8 cellular contexts compared by ENCODE assay signal in genomic region chrX:56726609-56727008, GRCh38. TPM values are rescaled to one million over a fixed set of nuclear protein-coding genes. Genes with fewer than 3 reads are reported as not detected.
A peak's percentile ranks its signal among the peaks of the same experiment; 100 is the strongest.
DNase-seq lines count a peak whose midpoint lies in the region; ATAC-seq, FAIRE-seq and TF ChIP-seq lines count a peak whose summit lies in the region.

No MANE protein-coding gene starts in this region.

- intact Hi-C loops in activated naive CD4-positive, alpha-beta T cell treated with anti-CD3 and anti-CD28 coated beads for 36 hours (cut with micrococcal nuclease): loop anchor here (1.0 to 5.0 kb wide), 6 partner anchors 264 to 508 kb away; partner anchors contain the start of gene KLF8
- intact Hi-C loops in left colon (cut with DNase I, micrococcal nuclease): no loop called here

- no peaks in the 10 kb centered on the region for H3K27me3 ChIP-seq in astrocyte (ENCODE audit: insufficient read depth, low read length)

- no peak overlapping the region for H3K27ac ChIP-seq in astrocyte (ENCODE audit: low read depth, low read length)

- peaks cover 4% of the 10 kb centered on the region for H3K9me3 Mint-ChIP-seq in activated naive CD4-positive, alpha-beta T cell treated with anti-CD3 and anti-CD28 coated beads for 36 hours
- H3K9me3 Mint-ChIP-seq in astrocyte (ENCODE audit: unreplicated experiment): no peaks in the 10 kb centered on the region

- H3K27ac Mint-ChIP-seq in activated naive CD4-positive, alpha-beta T cell treated with anti-CD3 and anti-CD28 coated beads for 36 hours: peak overlapping the region; percentile 1
- no peak overlapping the region for H3K27ac Mint-ChIP-seq in astrocyte (ENCODE audit: unreplicated experiment)

- ATAC-seq in HG02678 (IDR thresholded peaks at IDR 0.05; ENCODE audit: unreplicated experiment) (peak; percentile 38), left colon (peak; percentile 56), GM19023 (IDR thresholded peaks at IDR 0.05; ENCODE audit: unreplicated experiment) (no peak)

- H3K9me3 ChIP-seq in astrocyte (ENCODE audit: insufficient read depth, low read depth, low read length): no peaks in the 10 kb centered on the region

- peak; percentile 47 for TF ChIP-seq CTCF in astrocyte (IDR thresholded peaks at IDR 0.05; ENCODE audit: insufficient read depth, low read depth, low read length)

- peaks cover 2% of the 10 kb centered on the region for H3K36me3 Mint-ChIP-seq in activated naive CD4-positive, alpha-beta T cell treated with anti-CD3 and anti-CD28 coated beads for 36 hours (ENCODE audit: low read depth)
- no peaks in the 10 kb centered on the region for H3K36me3 Mint-ChIP-seq in astrocyte (ENCODE audit: low read depth, unreplicated experiment)

- peaks cover 13% of the 10 kb centered on the region for H3K4me1 Mint-ChIP-seq in activated naive CD4-positive, alpha-beta T cell treated with anti-CD3 and anti-CD28 coated beads for 36 hours (ENCODE audit: low read depth)
- no peaks in the 10 kb centered on the region for H3K4me1 Mint-ChIP-seq in astrocyte (ENCODE audit: low read depth, unreplicated experiment)

- H3K27me3 Mint-ChIP-seq in activated naive CD4-positive, alpha-beta T cell treated with anti-CD3 and anti-CD28 coated beads for 36 hours (ENCODE audit: low read depth): no peaks in the 10 kb centered on the region
- no peaks in the 10 kb centered on the region for H3K27me3 Mint-ChIP-seq in astrocyte (ENCODE audit: low read depth, unreplicated experiment)

- no peak overlapping the region for H3K9ac ChIP-seq in astrocyte (ENCODE audit: low read length)

- H3K4me2 ChIP-seq in astrocyte (ENCODE audit: low read length): no peak overlapping the region

- CTCF ChIA-PET in activated naive CD4-positive, alpha-beta T cell treated with anti-CD3 and anti-CD28 coated beads for 36 hours (lab: Charles Lee): interaction anchor here (0.7 to 4.1 kb wide), 9 partner anchors 61 to 498 kb away, joined by 3 to 56 read pairs (median 3); no protein-coding TSS in a partner anchor

- peak; percentile 34 for DNase-seq in activated naive CD4-positive, alpha-beta T cell treated with anti-CD3 and anti-CD28 coated beads for 36 hours
- DNase-seq in activated naive CD4-positive, alpha-beta T cell (lab: John Stamatoyannopoulos, UW): no peak
- DNase-seq in NCI-H345 (lab: John Stamatoyannopoulos, UW) (peak; percentile 35), astrocyte (ENCODE audit: low read depth) (peak; percentile 32), left colon (no peak)
- no peak for DNase-seq in activated effector memory CD4-positive, alpha-beta T cell treated with anti-CD3 and anti-CD28 coated beads, Interleukin-2, amount 50 U/mL, for 16 hours

- H3K4me3 ChIP-seq in astrocyte (ENCODE audit: insufficient read depth, low read depth, low read length): no peak overlapping the region

- peak; percentile 66 for FAIRE-seq in astrocyte (lab: Jason Lieb, UNC)

- no peaks in the 10 kb centered on the region for H3K36me3 ChIP-seq in astrocyte (ENCODE audit: insufficient read depth, low read length)

- H2AFZ ChIP-seq in astrocyte (ENCODE audit: low read depth, low read length): no peak overlapping the region

- H3K79me2 ChIP-seq in astrocyte (ENCODE audit: insufficient read depth, low read length): peaks cover 20% of the 10 kb centered on the region

- H3K4me1 ChIP-seq in astrocyte (ENCODE audit: insufficient read depth, low read length): no peaks in the 10 kb centered on the region

- H4K20me1 ChIP-seq in astrocyte (ENCODE audit: insufficient read depth, low read length): peaks cover 7% of the 10 kb centered on the region

- no peak overlapping the region for H3K4me3 Mint-ChIP-seq in activated naive CD4-positive, alpha-beta T cell treated with anti-CD3 and anti-CD28 coated beads for 36 hours
- no peak overlapping the region for H3K4me3 Mint-ChIP-seq in astrocyte (ENCODE audit: unreplicated experiment)

RNA-seq across cellular contexts. Expression of gene NBDY, which starts 2.4 kb away (rescaled TPM):
- 10 to 100 TPM; 45.8 to 46.3 TPM for total RNA-seq in activated naive CD4-positive, alpha-beta T cell treated with anti-CD3 and anti-CD28 coated beads for 36 hours
- total RNA-seq in astrocyte: 76.1 and 86.9 TPM in 2 replicates
- total RNA-seq in left colon: 10 to 100 TPM; 18.9 to 20.1 TPM

Comparison
In these comparisons a context has a peak if more than half of its experiments do, and no peak if none do; other contexts are left out.
1. DNase-seq: peak in activated naive CD4-positive, alpha-beta T cell treated with anti-CD3 and anti-CD28 coated beads for 36 hours (single experiment), NCI-H345 (single experiment) and astrocyte (single experiment); none in activated naive CD4-positive, alpha-beta T cell (0 of 4), left colon (0 of 2) and activated effector memory CD4-positive, alpha-beta T cell treated with anti-CD3 and anti-CD28 coated beads, Interleukin-2, amount 50 U/mL, for 16 hours (single experiment).